In the genomic region with DNA sequence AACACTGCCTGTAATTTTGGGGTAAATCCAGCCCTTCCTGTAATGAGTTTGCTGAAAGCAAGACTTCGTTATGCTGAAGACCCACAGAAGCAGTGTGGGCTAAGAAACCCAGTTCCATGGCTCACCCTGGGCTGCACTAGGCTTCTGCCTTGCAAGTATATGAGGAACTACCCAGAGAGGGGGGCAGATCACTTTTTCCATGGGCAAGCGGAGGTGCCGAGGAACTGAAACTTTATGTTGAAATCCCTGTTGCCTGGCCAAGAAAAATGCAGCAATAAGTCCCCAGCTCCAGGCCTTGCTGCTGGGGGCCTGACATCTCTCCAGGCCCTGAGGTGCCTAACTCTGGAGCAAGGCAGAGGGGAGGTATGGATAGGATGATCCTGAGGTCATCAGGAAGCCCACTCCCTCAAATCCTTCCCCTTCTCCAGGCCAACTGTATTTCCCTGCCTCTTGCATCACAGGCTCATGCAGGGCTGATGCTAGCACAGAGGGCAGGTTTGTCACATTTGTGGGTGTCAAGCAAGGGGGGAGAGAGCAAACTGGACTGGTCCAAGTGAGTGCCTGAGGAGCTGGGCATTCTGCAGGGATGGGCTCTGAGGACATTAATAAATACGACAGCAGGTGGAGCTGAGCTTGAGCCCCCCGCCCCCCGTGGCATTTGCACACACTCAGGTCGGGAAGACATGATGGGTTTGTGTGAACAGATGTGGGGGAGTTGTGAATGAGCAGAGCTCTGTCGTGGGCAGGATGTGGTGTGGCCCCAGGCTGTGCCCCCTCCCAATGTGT, we compare ENCODE assay signal across 11 cellular contexts. TPM values are rescaled to one million over a fixed set of nuclear protein-coding genes. Genes with fewer than 3 reads are reported as not detected.
A peak's percentile ranks its signal among the peaks of the same experiment; 100 is the strongest.
DNase-seq lines count a peak whose midpoint lies in the region; ATAC-seq, FAIRE-seq and TF ChIP-seq lines count a peak whose summit lies in the region.
"Had no signal": no experiment of that assay in that cellular context is flagged by ENCODE, and none has a peak within 500 bp of the region (broad histone marks: within the 10 kb centered on the region; RNA-seq: fewer than 3 reads in every experiment).

No MANE protein-coding gene starts in this region.

- peak overlapping the region; percentile 70 for H3K27ac ChIP-seq in cingulate gyrus (ENCODE audit: low read depth, low read length)
- H3K27ac ChIP-seq in naive thymus-derived CD4-positive, alpha-beta T cell (ENCODE audit: low read depth, low read length), result no peak overlapping the region

- peaks cover 16 to 40% (median 21%) of the 10 kb centered on the region in 7 donors for H3K4me1 Mint-ChIP-seq in naive thymus-derived CD4-positive, alpha-beta T cell

- POLR2A ChIA-PET in naive thymus-derived CD4-positive, alpha-beta T cell (lab: Charles Lee), result interaction anchor here (0.5 to 1.1 kb wide), 4 partner anchors 7 to 1321 kb away, joined by 3 to 4 read pairs (median 3); partner anchors contain the start of gene RASSF4

- H3K27ac Mint-ChIP-seq in naive thymus-derived CD4-positive, alpha-beta T cell, result peak overlapping the region in 6 of 9 donors; percentile 3 to 51 (median 33)

- CTCF ChIA-PET in naive thymus-derived CD4-positive, alpha-beta T cell (lab: Charles Lee), result interaction anchor here (0.7 to 1.4 kb wide), 3 partner anchors 34 to 108 kb away, joined by 3 read pairs; no protein-coding TSS in a partner anchor

- no peak for FAIRE-seq in D721Med (lab: Jason Lieb, UNC)

- H3K27me3 ChIP-seq in naive thymus-derived CD4-positive, alpha-beta T cell (ENCODE audit: control insufficient read depth in 2 of 2, insufficient read depth in 2 of 2, low read length in 2 of 2), result no peaks in the 10 kb centered on the region

- in situ Hi-C loops in ACHN (cut with HindIII; ENCODE audit: low pct_ligation_motif_present, low pct_unique_long_range_greater_than_20kb, low sequenced_read_pairs), result no loop called here

- no peak for TF ChIP-seq CTCF in D721Med (IDR thresholded peaks at IDR 0.05; ENCODE audit: insufficient read depth, missing control alignments)

- peak; percentile 77 for ATAC-seq in naive thymus-derived CD4-positive, alpha-beta T cell

- peaks cover 13 to 29% of the 10 kb centered on the region in 2 donors for H3K4me1 ChIP-seq in naive thymus-derived CD4-positive, alpha-beta T cell (ENCODE audit: control insufficient read depth in 2 of 2, insufficient read depth in 2 of 2, low read length in 2 of 2)

- no peaks in the 10 kb centered on the region for H3K27me3 Mint-ChIP-seq in naive thymus-derived CD4-positive, alpha-beta T cell

- DNase-seq in AML-193 (lab: John Stamatoyannopoulos, UW) (peak; percentile 98 to 99), NOMO-1 treated with dmso at 0.1 percent for 144 hours (lab: John Stamatoyannopoulos, UW; ENCODE audit: unreplicated experiment) (peak; percentile 97), HT-29 (ENCODE audit: low spot score) (no peak), D721Med (ENCODE audit: insufficient read length, low spot score) (no peak), ACHN (no peak), HK-2 (ENCODE audit: unreplicated experiment) (no peak)
- no peak for DNase-seq in naive thymus-derived CD4-positive, alpha-beta T cell
- DNase-seq: erythroblast; stimulated activated CD4-positive, alpha-beta T cell treated with anti-CD3 and anti-CD28 coated beads, Interleukin-4, amount 100 ng/mL, for 1 hour had no signal

- peak overlapping the region in 9 of 10 donors; percentile 2 to 67 (median 12) for H3K4me3 Mint-ChIP-seq in naive thymus-derived CD4-positive, alpha-beta T cell

- H3K36me3 Mint-ChIP-seq in naive thymus-derived CD4-positive, alpha-beta T cell, result peaks cover 0 to 3% (median 0%) of the 10 kb centered on the region in 5 donors

- peaks cover 0 to 2% (median 0%) of the 10 kb centered on the region in 11 donors for H3K9me3 Mint-ChIP-seq in naive thymus-derived CD4-positive, alpha-beta T cell

- no peaks in the 10 kb centered on the region for H3K36me3 ChIP-seq in naive thymus-derived CD4-positive, alpha-beta T cell (ENCODE audit: control insufficient read depth in 2 of 3, insufficient read depth in 3 of 3, low read length in 3 of 3)

- intact Hi-C loops in naive thymus-derived CD4-positive, alpha-beta T cell (cut with micrococcal nuclease), result loop anchor here in 1 of 2 donors (1.0 kb wide), 1 partner anchor 9 kb away; the partner anchor contains the start of gene RASSF4

- no peaks in the 10 kb centered on the region for H3K9me3 ChIP-seq in naive thymus-derived CD4-positive, alpha-beta T cell (ENCODE audit: control insufficient read depth in 2 of 3, low read length in 3 of 3)

- no peak overlapping the region for H3K4me3 ChIP-seq in naive thymus-derived CD4-positive, alpha-beta T cell (ENCODE audit: low read length)

RNA-seq across cellular contexts. Expression of gene RASSF4, which starts 8.7 kb away (rescaled TPM):
- total RNA-seq in naive thymus-derived CD4-positive, alpha-beta T cell, result 10 to 100 TPM in 1 of 5 experiments, 1 to 10 TPM in 4; 1.9 to 53.4 (median 3.0) TPM
- polyA plus RNA-seq in naive thymus-derived CD4-positive, alpha-beta T cell, result 1 to 10 TPM in 1 of 2 donors, under 1 TPM in 1; 0.84 to 1.3 TPM
- 1.2 and 2.7 TPM in 2 replicates for total RNA-seq in HT-29 (2014; rRNA removed; shearing (Covaris generic))

RNA-seq across cellular contexts. Expression of gene DEPP1, which starts 10.3 kb away (rescaled TPM):
- total RNA-seq in naive thymus-derived CD4-positive, alpha-beta T cell, result 1 to 10 TPM in 1 of 5 experiments, under 1 TPM in 3, not detected in 1; 0.24 to 4.0 (median 0.61) TPM
- polyA plus RNA-seq in naive thymus-derived CD4-positive, alpha-beta T cell, result under 1 TPM; 0.41 to 0.67 TPM
- total RNA-seq in HT-29 (2014; rRNA removed; shearing (Covaris generic)), result 67.2 and 68.3 TPM in 2 replicates

RNA-seq across cellular contexts. Expression of gene ZNF22, which starts 32.4 kb away (rescaled TPM):
- 10 to 100 TPM; 13.1 to 33.6 (median 27.4) TPM for total RNA-seq in naive thymus-derived CD4-positive, alpha-beta T cell
- polyA plus RNA-seq in naive thymus-derived CD4-positive, alpha-beta T cell, result 10 to 100 TPM; 41.1 to 44.7 TPM
- 8.1 and 11.7 TPM in 2 replicates for total RNA-seq in HT-29 (2014; rRNA removed; shearing (Covaris generic))

RNA-seq across cellular contexts. Expression of gene TMEM72, which starts 57.2 kb away (rescaled TPM):
- total RNA-seq in naive thymus-derived CD4-positive, alpha-beta T cell, result not detected
- not detected for polyA plus RNA-seq in naive thymus-derived CD4-positive, alpha-beta T cell
- total RNA-seq in HT-29 (2014; rRNA removed; shearing (Covaris generic)), result not detected in 2 replicates
- total RNA-seq: T-helper 2 cell treated with Interferon-gamma antibody and Interleukin-4, amounts not matched to agents 100 ng/mL and 5 ng/mL, for 36 hours had no signal

Comparison
In these comparisons a context has a peak if more than half of its experiments do, and no peak if none do; other contexts are left out.
1. DNase-seq: peak in AML-193 (2 of 2) and NOMO-1 treated with dmso at 0.1 percent for 144 hours (single experiment); none in naive thymus-derived CD4-positive, alpha-beta T cell (0 of 9), HT-29 (single experiment), D721Med (single experiment), ACHN (single experiment) and HK-2 (single experiment).
2. RNA of gene DEPP1, which starts 10.3 kb away (total RNA-seq): 67.2 to 68.3 TPM in HT-29; 0.24 to 4.0 TPM in naive thymus-derived CD4-positive, alpha-beta T cell; every median in the first group is over 10 times any median in the second.